Comparison of ENCODE assay signal across 8 cellular contexts in genomic region chr16:679808-680624, GRCh38. TPM values are rescaled to one million over a fixed set of nuclear protein-coding genes. Genes with fewer than 3 reads are reported as not detected.
A peak's percentile ranks its signal among the peaks of the same experiment; 100 is the strongest.
DNase-seq lines count a peak whose midpoint lies in the region; ATAC-seq lines count a peak whose summit lies in the region.

Gene STUB1 (plus strand): TSS chr16:680410. CDS start chr16:680526, 116 bp downstream.

- peak within 1 kb of the TSS in 1 of 2 experiments; percentile 92 for H3K14ac ChIP-seq in mesenchymal stem cell (ENCODE audit: low read length in 2 of 2)

- H4K91ac ChIP-seq in mesenchymal stem cell (ENCODE audit: low read length) = peak within 1 kb of the TSS; percentile 83

- H3K18ac ChIP-seq in mesenchymal stem cell (ENCODE audit: low read depth in 1 of 2, low read length in 2 of 2) = peak within 1 kb of the TSS; percentile 58 to 99

- H3K36me3 ChIP-seq in mesenchymal stem cell (ENCODE audit: control insufficient read depth in 1 of 2, insufficient read depth in 2 of 2, low read depth in 1 of 2, low read length in 2 of 2) = peaks cover 24 to 52% of the 10 kb centered on the region in 2 experiments

- peak within 1 kb of the TSS; percentile 75 to 78 for H3K4me3 Mint-ChIP-seq in effector memory CD8-positive, alpha-beta T cell

- no peak within 1 kb of the TSS for H2AK5ac ChIP-seq in mesenchymal stem cell (ENCODE audit: low read length, severe bottlenecking)

- H3K9me3 ChIP-seq in mesenchymal stem cell (ENCODE audit: control insufficient read depth, low read length) = no peaks in the 10 kb centered on the region

- peak within 1 kb of the TSS; percentile 81 for H2AFZ ChIP-seq in mesenchymal stem cell (ENCODE audit: low read depth, low read length)

- H3K27me3 ChIP-seq in mesenchymal stem cell (ENCODE audit: control insufficient read depth in 1 of 2, insufficient read depth in 1 of 2, low read length in 2 of 2) = no peaks in the 10 kb centered on the region

- peak within 1 kb of the TSS; percentile 91 for H2BK120ac ChIP-seq in mesenchymal stem cell (ENCODE audit: low read depth, low read length)

- peak within 1 kb of the TSS; percentile 44 to 62 for H3K27ac Mint-ChIP-seq in effector memory CD8-positive, alpha-beta T cell

- peak within 1 kb of the TSS; percentile 88 for H3K27ac ChIP-seq in mesenchymal stem cell (ENCODE audit: low read length, poor library complexity, severe bottlenecking)

- peak within 1 kb of the TSS; percentile 15 for H2BK15ac ChIP-seq in mesenchymal stem cell (ENCODE audit: low read depth, poor library complexity, severe bottlenecking)

- peak; percentile 88 for DNase-seq in NCI-H1436 (lab: John Stamatoyannopoulos, UW)
- DNase-seq in NCI-H1436 treated with DMSO at 0.1 percent for 48 hours (lab: John Stamatoyannopoulos, UW) = no peak
- DNase-seq in NK-92 (lab: John Stamatoyannopoulos, UW; ENCODE audit: unreplicated experiment) = peak; percentile 35
- peak; percentile 77 to 81 (median 79) for DNase-seq in activated CD8-positive, alpha-beta memory T cell treated with anti-CD3 and anti-CD28 coated beads for 48 hours (ENCODE audit: low read depth in 2 of 3, low spot score in 2 of 3)
- DNase-seq in effector memory CD8-positive, alpha-beta T cell = peak; percentile 70 to 76 (median 76)
- DNase-seq in mesenchymal stem cell = peak; percentile 90
- peak; percentile 84 to 93 (median 87) for DNase-seq in stimulated activated CD4-positive, alpha-beta T cell treated with anti-CD3 and anti-CD28 coated beads, TNF-alpha, amount 100 ng/mL, for 48 hours (ENCODE audit: low read depth in 3 of 3)

- peaks cover 71% of the 10 kb centered on the region for H3K4me1 ChIP-seq in mesenchymal stem cell (ENCODE audit: control insufficient read depth, insufficient read depth, low read depth, low read length)

- peak within 1 kb of the TSS in 1 of 2 experiments; percentile 70 for H2BK12ac ChIP-seq in mesenchymal stem cell (ENCODE audit: low read length in 2 of 2)

- peak within 1 kb of the TSS; percentile 80 to 93 for H3K4me3 ChIP-seq in mesenchymal stem cell (ENCODE audit: insufficient read depth in 1 of 2, low read depth in 1 of 2, low read length in 2 of 2)

- H2BK5ac ChIP-seq in mesenchymal stem cell (ENCODE audit: low read depth, low read length, poor library complexity, severe bottlenecking) = peak within 1 kb of the TSS; percentile 20

- H3K9me3 Mint-ChIP-seq in effector memory CD8-positive, alpha-beta T cell = no peaks in the 10 kb centered on the region

- peak within 1 kb of the TSS; percentile 94 for H3K9ac ChIP-seq in mesenchymal stem cell (ENCODE audit: low read length)

- peak within 1 kb of the TSS; percentile 88 for H3K4me2 ChIP-seq in mesenchymal stem cell (ENCODE audit: low read length, poor library complexity, severe bottlenecking)

- H4K8ac ChIP-seq in mesenchymal stem cell (ENCODE audit: low read length) = peak within 1 kb of the TSS; percentile 92

- peaks cover 10 to 35% of the 10 kb centered on the region in 2 donors for H3K4me1 Mint-ChIP-seq in effector memory CD8-positive, alpha-beta T cell (ENCODE audit: low read depth in 2 of 2)

- peak; percentile 33 for ATAC-seq in HG03442 (IDR thresholded peaks at IDR 0.05; ENCODE audit: unreplicated experiment)
- ATAC-seq in effector memory CD8-positive, alpha-beta T cell (replicated peaks) = peak; percentile 48

- 3% methylated on average over 46 of the region's 93 CpGs for WGBS in mesenchymal stem cell

- peaks cover 8% of the 10 kb centered on the region for H3K79me1 ChIP-seq in mesenchymal stem cell (replicated peaks; ENCODE audit: low read length, poor library complexity, severe bottlenecking)

- H3K27me3 Mint-ChIP-seq in effector memory CD8-positive, alpha-beta T cell = peaks cover 0 to 3% of the 10 kb centered on the region in 2 donors

- peak within 1 kb of the TSS in 1 of 2 experiments; percentile 85 for H3K23ac ChIP-seq in mesenchymal stem cell (ENCODE audit: low read length in 2 of 2)

- H3K36me3 Mint-ChIP-seq in effector memory CD8-positive, alpha-beta T cell (ENCODE audit: insufficient read depth) = peaks cover 35% of the 10 kb centered on the region

- peak within 1 kb of the TSS; percentile 91 to 92 for H3K4ac ChIP-seq in mesenchymal stem cell (ENCODE audit: low read depth in 1 of 2, low read length in 2 of 2)

RNA-seq across cellular contexts. Expression of gene STUB1, which starts in this region (rescaled TPM):
- 116 TPM for polyA plus RNA-seq in mesenchymal stem cell (2013, experiment 1 of 2)
- 121 TPM for polyA plus RNA-seq in mesenchymal stem cell (2013, experiment 2 of 2)
